In genomic region chr12:49741882-49742620, GRCh38 we compare ENCODE assay signal across 8 cellular contexts. TPM values are rescaled to one million over a fixed set of nuclear protein-coding genes. Genes with fewer than 3 reads are reported as not detected.
DNase-seq lines count a peak whose midpoint lies in the region; ATAC-seq and TF ChIP-seq lines count a peak whose summit lies in the region.

No MANE protein-coding gene starts in this region.

- H3K4me3 ChIP-seq in fibroblast of the aortic adventitia (ENCODE audit: low read depth, low read length) (peak overlapping the region; percentile 100), neural progenitor cell (peak overlapping the region; percentile 66), stomach smooth muscle (ENCODE audit: low read length in 2 of 2) (peak overlapping the region; percentile 97 to 99)

- no peaks in the 10 kb centered on the region for H3K9me3 ChIP-seq in neural progenitor cell (ENCODE audit: low read depth)
- no peaks in the 10 kb centered on the region for H3K9me3 ChIP-seq in stomach smooth muscle (ENCODE audit: control insufficient read depth in 2 of 2, low read length in 2 of 2)

- H3K27me3 ChIP-seq in neural progenitor cell (no peaks in the 10 kb centered on the region), stomach smooth muscle (ENCODE audit: control insufficient read depth in 1 of 2, insufficient read depth in 2 of 2, low read length in 2 of 2) (no peaks in the 10 kb centered on the region)

- peaks cover 12% of the 10 kb centered on the region for H3K36me3 Mint-ChIP-seq in neural progenitor cell

- no peak overlapping the region for H2AFZ ChIP-seq in neural progenitor cell (replicated peaks)

- ATAC-seq in GM21360 (IDR thresholded peaks at IDR 0.05; ENCODE audit: unreplicated experiment), result peak; percentile 61

- H3K36me3 ChIP-seq in neural progenitor cell (no peaks in the 10 kb centered on the region), stomach smooth muscle (ENCODE audit: control insufficient read depth in 2 of 2, insufficient read depth in 2 of 2, low read length in 2 of 2) (no peaks in the 10 kb centered on the region)

- peak overlapping the region; percentile 98 for H3K27ac ChIP-seq in RWPE1
- H3K27ac ChIP-seq in neural progenitor cell, result peak overlapping the region; percentile 62
- H3K27ac ChIP-seq in stomach smooth muscle (ENCODE audit: low read length), result peak overlapping the region; percentile 94

- H3F3A ChIP-seq in neural progenitor cell (ENCODE audit: low read depth), result peaks cover 19% of the 10 kb centered on the region

- H3K9me3 Mint-ChIP-seq in neural progenitor cell, result no peaks in the 10 kb centered on the region

- peaks cover 24% of the 10 kb centered on the region for H3K4me1 Mint-ChIP-seq in neural progenitor cell

- peak overlapping the region; percentile 97 for H3K4me2 ChIP-seq in neural progenitor cell

- peaks cover 54% of the 10 kb centered on the region for H4K20me1 ChIP-seq in neural progenitor cell (ENCODE audit: low read depth)

- H3K4me1 ChIP-seq in neural progenitor cell (peaks cover 13% of the 10 kb centered on the region), stomach smooth muscle (ENCODE audit: control insufficient read depth, insufficient read depth, low read length) (peaks cover 13% of the 10 kb centered on the region)

- DNase-seq in CMK (ENCODE audit: low read depth) (peak; percentile 58), HS-27A (ENCODE audit: low read depth) (peak; percentile 66), RWPE1 (ENCODE audit: low spot score) (peak; percentile 77), fibroblast of the aortic adventitia (ENCODE audit: low read depth) (peak; percentile 82), neural progenitor cell (ENCODE audit: low spot score) (peak; percentile 84)
- DNase-seq in activated T-helper 9 cell treated with anti-CD3 and anti-CD28 coated beads, Interleukin-2, amount 50 U/mL, for 16 hours (ENCODE audit: low read depth), result peak; percentile 84

- TF ChIP-seq CTCF in RWPE1 (conservative IDR thresholded peaks at IDR 0.05; ENCODE audit: low read depth) (no peak), fibroblast of the aortic adventitia (IDR thresholded peaks at IDR 0.05; ENCODE audit: insufficient read depth, low read length) (no peak), neural progenitor cell (IDR thresholded peaks at IDR 0.05) (no peak)

- POLR2A ChIA-PET in RWPE1 (lab: Yijun Ruan, JAX; ENCODE audit: low non-redundant PET), result interaction anchor here (1.0 to 1.3 kb wide), 2 partner anchors 86 to 175 kb away, joined by 3 to 4 read pairs; partner anchors contain the start of gene NCKAP5L

- peaks cover 55% of the 10 kb centered on the region for H3K79me2 ChIP-seq in neural progenitor cell (ENCODE audit: low read depth)

- H3K9ac ChIP-seq in neural progenitor cell, result peak overlapping the region; percentile 81
- H3K9ac ChIP-seq in stomach smooth muscle (ENCODE audit: low read length in 2 of 2), result peak overlapping the region; percentile 96 to 99

- peak overlapping the region; percentile 92 for H3K4me3 Mint-ChIP-seq in neural progenitor cell

- peaks cover 12% of the 10 kb centered on the region for H3K27me3 Mint-ChIP-seq in neural progenitor cell (ENCODE audit: insufficient read depth, low read depth)

- peak overlapping the region; percentile 91 for H3K27ac Mint-ChIP-seq in neural progenitor cell

- CTCF ChIA-PET in RWPE1 (lab: Yijun Ruan, JAX), result interaction anchor here (0.6 to 1.2 kb wide), 8 partner anchors 8 to 169 kb away, joined by 3 to 6 read pairs (median 4); no protein-coding TSS in a partner anchor

RNA-seq across cellular contexts. Expression of gene TMBIM6, which starts 0.7 kb away (rescaled TPM):
- total RNA-seq in fibroblast of the aortic adventitia (ENCODE audit: low replicate concordance) (238 and 564 TPM in 2 replicates), neural progenitor cell (ENCODE audit: low replicate concordance) (256 and 318 TPM in 2 replicates)

RNA-seq across cellular contexts. Expression of gene FMNL3, which starts 34.8 kb away (rescaled TPM):
- total RNA-seq in fibroblast of the aortic adventitia (ENCODE audit: low replicate concordance), result 12.0 and 20.8 TPM in 2 replicates
- total RNA-seq in neural progenitor cell (ENCODE audit: low replicate concordance), result 17.3 and 24.0 TPM in 2 replicates

Comparison
In these comparisons a context has a peak if more than half of its experiments do, and no peak if none do; other contexts are left out.
1. Peak in every context shown above with its lines: DNase-seq, ATAC-seq, H3K4me3 ChIP-seq and H3K27ac ChIP-seq.